ENCODE assay signal across 8 cellular contexts in the genomic region with DNA sequence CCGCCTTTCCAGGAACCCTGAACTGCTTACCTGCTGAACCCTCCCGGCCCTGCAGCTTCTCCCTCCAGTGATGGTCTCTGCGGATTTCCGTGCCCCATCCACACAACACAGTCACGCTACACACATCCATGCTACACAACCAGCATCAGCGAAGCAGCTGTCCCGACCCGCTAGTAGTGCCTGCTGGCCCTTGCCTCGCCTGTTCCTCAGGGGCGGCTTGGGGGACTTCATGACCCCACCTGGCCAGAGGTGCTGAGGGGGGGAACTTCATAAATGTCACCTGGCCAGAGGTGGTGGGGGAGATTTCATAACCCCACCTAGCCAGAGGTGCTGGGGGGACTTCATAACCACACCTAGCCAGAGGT. TPM values are rescaled to one million over a fixed set of nuclear protein-coding genes. Genes with fewer than 3 reads are reported as not detected.
DNase-seq lines count a peak whose midpoint lies in the region; ATAC-seq, FAIRE-seq and TF ChIP-seq lines count a peak whose summit lies in the region.

No MANE protein-coding gene starts in this region.

- no peak for FAIRE-seq in urothelium cell line (lab: Jason Lieb, UNC)

- peak overlapping the region; percentile 93 for H3K4me2 ChIP-seq in skeletal muscle satellite cell (ENCODE audit: low read length)

- H3K27ac ChIP-seq in VCaP, result peak overlapping the region; percentile 83
- H3K27ac ChIP-seq in heart right ventricle, result peak overlapping the region in 9 of 10 donors; percentile 70 to 96 (median 88)

- H3K36me3 ChIP-seq in heart right ventricle (peaks cover 0 to 22% (median 9%) of the 10 kb centered on the region in 9 donors), skeletal muscle satellite cell (ENCODE audit: insufficient read depth, low read length) (peaks cover 7% of the 10 kb centered on the region)

- DNase-seq in AG04449 (ENCODE audit: low read depth, low spot score) (no peak), heart right ventricle (peak in 1 of 2 donors; percentile 13), SIG-M5 treated with dmso at 0.1 percent for 504 hours (lab: John Stamatoyannopoulos, UW; ENCODE audit: unreplicated experiment) (no peak), urothelium cell line (ENCODE audit: low spot score) (no peak)
- DNase-seq in stimulated activated CD4-positive, alpha-beta T cell treated with anti-CD3 and anti-CD28 coated beads, Interleukin-15, amount 100 ng/mL, for 24 hours, result no peak

- CTCF ChIA-PET in AG04449 (lab: Yijun Ruan, JAX), result interaction anchor here (1.1 to 1.5 kb wide), 2 partner anchors 10 to 427 kb away, joined by 4 read pairs; no protein-coding TSS in a partner anchor

- intact Hi-C loops in heart right ventricle (cut with DNase I), result loop anchor here in 6 of 10 donors (5.0 to 10.0 kb wide), 5 partner anchors 55 to 427 kb away; a partner anchor contains a TSS

- 45 to 50% methylated on average over 10 of the region's 10 CpGs for WGBS in heart right ventricle, 2 donors

- H3K4me3 ChIP-seq in AG04449 (ENCODE audit: low read depth, low read length) (peak overlapping the region; percentile 83), heart right ventricle (peak overlapping the region; percentile 55 to 85 (median 74)), skeletal muscle satellite cell (ENCODE audit: low read length) (peak overlapping the region; percentile 86)

- H3K27me3 ChIP-seq in heart right ventricle (no peaks in the 10 kb centered on the region), skeletal muscle satellite cell (ENCODE audit: control insufficient read depth, insufficient read depth, low read length) (no peaks in the 10 kb centered on the region)

- ATAC-seq in GM21528 (IDR thresholded peaks at IDR 0.05; ENCODE audit: low FRiP score, unreplicated experiment) (peak; percentile 26), heart right ventricle (peak in 4 of 8 donors; percentile 3 to 58 (median 28))

- H3K9me3 ChIP-seq in heart right ventricle (no peaks in the 10 kb centered on the region), skeletal muscle satellite cell (replicated peaks; ENCODE audit: low read length) (no peaks in the 10 kb centered on the region)

- POLR2A ChIA-PET in AG04449 (lab: Yijun Ruan, JAX), result interaction anchor here (0.8 to 1.0 kb wide), 5 partner anchors 9 to 200 kb away, joined by 3 to 5 read pairs (median 3); no protein-coding TSS in a partner anchor

- peak overlapping the region; percentile 94 for H3K9ac ChIP-seq in skeletal muscle satellite cell (ENCODE audit: low read depth, low read length)

- TF ChIP-seq CTCF in AG04449 (IDR thresholded peaks at IDR 0.05; ENCODE audit: insufficient read depth, low read length, missing control alignments) (no peak), VCaP (conservative IDR thresholded peaks at IDR 0.05) (no peak; the same call in none of the 2 replicates), heart right ventricle (IDR thresholded peaks at IDR 0.05) (no peak)

- peaks cover 0 to 19% (median 16%) of the 10 kb centered on the region in 9 donors for H3K4me1 ChIP-seq in heart right ventricle
- H3K4me1 ChIP-seq in skeletal muscle satellite cell (ENCODE audit: control insufficient read depth, insufficient read depth, low read length), result peaks cover 10% of the 10 kb centered on the region

RNA-seq across cellular contexts. Expression of a gene that starts 0.5 kb away (rescaled TPM):
- 10 to 100 TPM; 10.7 to 17.3 (median 13.6) TPM for total RNA-seq in heart right ventricle
- polyA plus RNA-seq in heart right ventricle, result 1 to 10 TPM; 3.8 to 5.2 TPM
- 26.9 and 33.6 TPM in 2 replicates for total RNA-seq in skeletal muscle satellite cell (2012; rRNA removed)

RNA-seq across cellular contexts. Expression of a gene that starts 59.7 kb away (rescaled TPM):
- 10 to 100 TPM; 17.6 to 56.6 (median 28.7) TPM for total RNA-seq in heart right ventricle
- 10 to 100 TPM; 12.4 to 23.6 TPM for polyA plus RNA-seq in heart right ventricle
- 69.7 and 87.7 TPM in 2 replicates for total RNA-seq in skeletal muscle satellite cell (2012; rRNA removed)
